1 cellular context compared by ENCODE assay signal in genomic region chr2:193240752-193241151, GRCh38.
TF ChIP-seq lines count a peak whose summit lies in the region.

No MANE protein-coding gene starts in this region.

TF ChIP-seq in GM23338, 12 proteins besides CTCF, POLR2A, EP300 and RAD21 (continued from another document):
- TF ChIP-seq ZNF462 (CRISPR knock-in tag; IDR thresholded peaks at IDR 0.05) = no peak
